In genomic region chr9:114694719-114695269, GRCh38 we compare ENCODE assay signal across 14 cellular contexts. TPM values are rescaled to one million over a fixed set of nuclear protein-coding genes. Genes with fewer than 3 reads are reported as not detected.
DNase-seq lines count a peak whose midpoint lies in the region; ATAC-seq and TF ChIP-seq lines count a peak whose summit lies in the region.
"Had no signal": no experiment of that assay in that cellular context is flagged by ENCODE, and none has a peak within 500 bp of the region (broad histone marks: within the 10 kb centered on the region; RNA-seq: fewer than 3 reads in every experiment).

No MANE protein-coding gene starts in this region.

- no peak for TF ChIP-seq CTCF in esophagus muscularis mucosa (IDR thresholded peaks at IDR 0.05)
- no peak for TF ChIP-seq CTCF in CD4-positive, alpha-beta T cell (IDR thresholded peaks at IDR 0.05)

- no peaks in the 10 kb centered on the region for H3K36me3 ChIP-seq in esophagus muscularis mucosa
- H3K36me3 ChIP-seq: ascending aorta had no signal

- POLR2A ChIA-PET in CD4-positive, alpha-beta T cell (lab: Charles Lee) = no interaction called here

- no peaks in the 10 kb centered on the region for H3K27me3 ChIP-seq in esophagus muscularis mucosa
- H3K27me3 ChIP-seq in CD4-positive, alpha-beta T cell (ENCODE audit: control insufficient read depth, insufficient read depth, low read length) = no peaks in the 10 kb centered on the region
- H3K27me3 ChIP-seq: ascending aorta had no signal

- no peaks in the 10 kb centered on the region for H3K9me3 Mint-ChIP-seq in activated CD8-positive, alpha-beta memory T cell treated with anti-CD3 and anti-CD28 coated beads, Interleukin-2, amount 10 ng/mL, durations not matched to agents 7 days and 5 days (ENCODE audit: low read depth)
- no peaks in the 10 kb centered on the region for H3K9me3 Mint-ChIP-seq in CD4-positive, alpha-beta T cell

- H3K4me1 Mint-ChIP-seq in activated CD8-positive, alpha-beta memory T cell treated with anti-CD3 and anti-CD28 coated beads, Interleukin-2, amount 10 ng/mL, durations not matched to agents 7 days and 5 days = peaks cover 97% of the 10 kb centered on the region
- peaks cover 32% of the 10 kb centered on the region for H3K4me1 Mint-ChIP-seq in CD4-positive, alpha-beta T cell (ENCODE audit: low read depth)

- H3K4me3 Mint-ChIP-seq in activated CD8-positive, alpha-beta memory T cell treated with anti-CD3 and anti-CD28 coated beads, Interleukin-2, amount 10 ng/mL, durations not matched to agents 7 days and 5 days = no peak overlapping the region
- H3K4me3 Mint-ChIP-seq in CD4-positive, alpha-beta T cell = no peak overlapping the region

- intact Hi-C loops in esophagus muscularis mucosa (cut with DNase I) = no loop called here
- intact Hi-C loops in CD4-positive, alpha-beta T cell (cut with DNase I, micrococcal nuclease) = no loop called here

- no peak overlapping the region for H3K27ac ChIP-seq in esophagus muscularis mucosa (replicated peaks in 1 of 4)
- H3K27ac ChIP-seq in CD4-positive, alpha-beta T cell (ENCODE audit: low read depth, low read length) = no peak overlapping the region
- H3K27ac ChIP-seq: ascending aorta had no signal

- no peaks in the 10 kb centered on the region for H3K4me1 ChIP-seq in esophagus muscularis mucosa
- H3K4me1 ChIP-seq: ascending aorta had no signal

- no peak overlapping the region for H3K4me3 ChIP-seq in esophagus muscularis mucosa
- H3K4me3 ChIP-seq: ascending aorta, lung had no signal

- H3K27ac Mint-ChIP-seq in activated CD8-positive, alpha-beta memory T cell treated with anti-CD3 and anti-CD28 coated beads, Interleukin-2, amount 10 ng/mL, durations not matched to agents 7 days and 5 days = peak overlapping the region; percentile 83
- H3K27ac Mint-ChIP-seq in CD4-positive, alpha-beta T cell = no peak overlapping the region

- H3K9me3 ChIP-seq in esophagus muscularis mucosa = no peaks in the 10 kb centered on the region
- no peaks in the 10 kb centered on the region for H3K9me3 ChIP-seq in CD4-positive, alpha-beta T cell (ENCODE audit: control insufficient read depth, low read length)
- H3K9me3 ChIP-seq: ascending aorta had no signal

- no peak for TF ChIP-seq POLR2A in esophagus muscularis mucosa (IDR thresholded peaks at IDR 0.05; ENCODE audit: low read depth)

- no peak for TF ChIP-seq EP300 in esophagus muscularis mucosa (IDR thresholded peaks at IDR 0.05)

- peaks cover 19% of the 10 kb centered on the region for H3K36me3 Mint-ChIP-seq in activated CD8-positive, alpha-beta memory T cell treated with anti-CD3 and anti-CD28 coated beads, Interleukin-2, amount 10 ng/mL, durations not matched to agents 7 days and 5 days
- H3K36me3 Mint-ChIP-seq in CD4-positive, alpha-beta T cell (ENCODE audit: low read depth) = no peaks in the 10 kb centered on the region

- H3K27me3 Mint-ChIP-seq in activated CD8-positive, alpha-beta memory T cell treated with anti-CD3 and anti-CD28 coated beads, Interleukin-2, amount 10 ng/mL, durations not matched to agents 7 days and 5 days = peaks cover 20% of the 10 kb centered on the region
- H3K27me3 Mint-ChIP-seq in CD4-positive, alpha-beta T cell = no peaks in the 10 kb centered on the region

- CTCF ChIA-PET in activated CD8-positive, alpha-beta memory T cell treated with anti-CD3 and anti-CD28 coated beads, Interleukin-2, amount 10 ng/mL, durations not matched to agents 7 days and 5 days (lab: Charles Lee) = interaction anchor here (1.0 to 7.3 kb wide), 9 partner anchors 11 to 234 kb away, joined by 3 to 55 read pairs (median 4); partner anchors contain the start of gene TEX48
- CTCF ChIA-PET in CD4-positive, alpha-beta T cell (lab: Charles Lee) = no interaction called here

- peak; percentile 13 for ATAC-seq in activated CD8-positive, alpha-beta memory T cell treated with anti-CD3 and anti-CD28 coated beads, Interleukin-2, amount 10 ng/mL, durations not matched to agents 7 days and 5 days
- ATAC-seq in GM21528 (IDR thresholded peaks at IDR 0.05; ENCODE audit: low FRiP score, unreplicated experiment) (peak; percentile 38), HG03521 (IDR thresholded peaks at IDR 0.05; ENCODE audit: unreplicated experiment) (peak; percentile 28)
- no peak for ATAC-seq in CD4-positive, alpha-beta T cell (ENCODE audit: poor library complexity)
- ATAC-seq: right cardiac atrium had no signal

- 87% methylated on average over 6 of the region's 6 CpGs for WGBS in esophagus muscularis mucosa

- DNase-seq in activated CD8-positive, alpha-beta memory T cell treated with anti-CD3 and anti-CD28 coated beads, Interleukin-2, amount 10 ng/mL, durations not matched to agents 7 days and 5 days = peak; percentile 62
- DNase-seq in activated CD8-positive, alpha-beta memory T cell treated with anti-CD3 and anti-CD28 coated beads, Interleukin-2, amount 50 U/mL, for 48 hours = no peak
- peak; percentile 47 for DNase-seq in iris pigment epithelial cell (ENCODE audit: low read depth)
- no peak for DNase-seq in NCI-H2227 treated with DMSO at 0.1 percent for 48 hours (lab: John Stamatoyannopoulos, UW)
- no peak for DNase-seq in esophagus muscularis mucosa (ENCODE audit: extremely low spot score)
- DNase-seq in CD4-positive, alpha-beta T cell = no peak
- DNase-seq: ACHN, NCI-H510A, right cardiac atrium, T-helper 9 cell had no signal

RNA-seq across cellular contexts. Expression of gene TEX48, which starts 12.8 kb away (rescaled TPM):
- 1 to 10 TPM in 1 of 2 experiments, under 1 TPM in 1; 0.73 to 1.6 TPM for total RNA-seq in activated CD8-positive, alpha-beta memory T cell treated with anti-CD3 and anti-CD28 coated beads, Interleukin-2, amount 10 ng/mL, durations not matched to agents 7 days and 5 days
- not detected for total RNA-seq in esophagus muscularis mucosa
- not detected for total RNA-seq in CD4-positive, alpha-beta T cell
- total RNA-seq: ascending aorta, lung, right cardiac atrium had no signal

RNA-seq across cellular contexts. Expression of gene TEX53, which starts 37.2 kb away (rescaled TPM):
- total RNA-seq in activated CD8-positive, alpha-beta memory T cell treated with anti-CD3 and anti-CD28 coated beads, Interleukin-2, amount 10 ng/mL, durations not matched to agents 7 days and 5 days = not detected
- total RNA-seq in esophagus muscularis mucosa = not detected
- not detected for total RNA-seq in CD4-positive, alpha-beta T cell
- total RNA-seq: ascending aorta, lung, right cardiac atrium had no signal

Comparison
In these comparisons a context has a peak if more than half of its experiments do, and no peak if none do; other contexts are left out.
1. DNase-seq: peak in activated CD8-positive, alpha-beta memory T cell treated with anti-CD3 and anti-CD28 coated beads, Interleukin-2, amount 10 ng/mL, durations not matched to agents 7 days and 5 days (single experiment) and iris pigment epithelial cell (single experiment); none in activated CD8-positive, alpha-beta memory T cell treated with anti-CD3 and anti-CD28 coated beads, Interleukin-2, amount 50 U/mL, for 48 hours (single experiment), NCI-H2227 treated with DMSO at 0.1 percent for 48 hours (single experiment), esophagus muscularis mucosa (single experiment) and CD4-positive, alpha-beta T cell (0 of 10).